In genomic region chr16:12899529-12900168, GRCh38 we compare ENCODE assay signal across 25 cellular contexts. TPM values are rescaled to one million over a fixed set of nuclear protein-coding genes. Genes with fewer than 3 reads are reported as not detected.
DNase-seq lines count a peak whose midpoint lies in the region; ATAC-seq, FAIRE-seq and TF ChIP-seq lines count a peak whose summit lies in the region.
"Had no signal": no experiment of that assay in that cellular context is flagged by ENCODE, and none has a peak within 500 bp of the region (broad histone marks: within the 10 kb centered on the region; RNA-seq: fewer than 3 reads in every experiment).

No MANE protein-coding gene starts in this region.

- no peak overlapping the region for H3K4me2 ChIP-seq in astrocyte (ENCODE audit: low read length)

- H3K4me1 Mint-ChIP-seq in Calu3 (ENCODE audit: low read depth, unreplicated experiment) = no peaks in the 10 kb centered on the region
- peaks cover 14% of the 10 kb centered on the region for H3K4me1 Mint-ChIP-seq in astrocyte (ENCODE audit: low read depth, unreplicated experiment)
- H3K4me1 Mint-ChIP-seq: activated naive CD4-positive, alpha-beta T cell treated with anti-CD3 and anti-CD28 coated beads, Interleukin-2, amount 50 U/mL, for 24 hours; stimulated activated effector memory CD8-positive, alpha-beta T cell treated with anti-CD3 and anti-CD28 coated beads, Interleukin-12 subunit alpha, Interleukin-12 subunit beta, amount 100 ng/mL, for 72 hours had no signal

- no peak for FAIRE-seq in astrocyte (lab: Jason Lieb, UNC)
- FAIRE-seq: GM12892, small intestine had no signal

- H3K36me3 Mint-ChIP-seq in Calu3 (ENCODE audit: insufficient read depth, unreplicated experiment) (no peaks in the 10 kb centered on the region), astrocyte (ENCODE audit: low read depth, unreplicated experiment) (no peaks in the 10 kb centered on the region)
- H3K36me3 Mint-ChIP-seq: activated naive CD4-positive, alpha-beta T cell treated with anti-CD3 and anti-CD28 coated beads, Interleukin-2, amount 50 U/mL, for 24 hours; stimulated activated effector memory CD8-positive, alpha-beta T cell treated with anti-CD3 and anti-CD28 coated beads, Interleukin-12 subunit alpha, Interleukin-12 subunit beta, amount 100 ng/mL, for 72 hours had no signal

- H3K9me3 Mint-ChIP-seq in Calu3 (ENCODE audit: low read depth, unreplicated experiment) = no peaks in the 10 kb centered on the region
- no peaks in the 10 kb centered on the region for H3K9me3 Mint-ChIP-seq in astrocyte (ENCODE audit: unreplicated experiment)
- H3K9me3 Mint-ChIP-seq: activated naive CD4-positive, alpha-beta T cell treated with anti-CD3 and anti-CD28 coated beads, Interleukin-2, amount 50 U/mL, for 24 hours; activated T-helper 1 cell treated with anti-CD3 and anti-CD28 coated beads, Interleukin-12 subunit alpha, Interleukin-12 subunit beta, Interleukin-2, Interleukin-4 antibody, amounts not matched to agents 30 ng/mL and 10 ng/mL and 1 ng/mL, durations not matched to agents 14 hours and 24 hours and 36 hours; stimulated activated effector memory CD8-positive, alpha-beta T cell treated with anti-CD3 and anti-CD28 coated beads, Interleukin-12 subunit alpha, Interleukin-12 subunit beta, amount 100 ng/mL, for 72 hours had no signal

- peaks cover 4% of the 10 kb centered on the region for H3K4me1 ChIP-seq in astrocyte (ENCODE audit: insufficient read depth, low read length)
- H3K4me1 ChIP-seq: HAP-1 had no signal

- H3K27me3 Mint-ChIP-seq in Calu3 (ENCODE audit: unreplicated experiment) (peaks cover 3% of the 10 kb centered on the region), astrocyte (ENCODE audit: low read depth, unreplicated experiment) (no peaks in the 10 kb centered on the region)

- no peak overlapping the region for H2AFZ ChIP-seq in astrocyte (ENCODE audit: low read depth, low read length)

- peak; percentile 36 for DNase-seq in Calu3
- peak; percentile 16 for DNase-seq in HuH-7.5 (ENCODE audit: low spot score)
- no peak for DNase-seq in astrocyte (ENCODE audit: low read depth)
- peak; percentile 74 for DNase-seq in islet precursor cell
- no peak for DNase-seq in HK-2 (ENCODE audit: unreplicated experiment)
- DNase-seq in midbrain (lab: John Stamatoyannopoulos, UW) = no peak
- DNase-seq in GM19240 (ENCODE audit: insufficient read length, low spot score) = no peak
- DNase-seq: activated CD4-positive, alpha-beta T cell treated with anti-CD3 and anti-CD28 coated beads, Interleukin-2, amount 50 U/mL, for 4 hours; C1 segment of cervical spinal cord; IMR-90; left colon; mesenchymal stem cell; NCI-H1105 treated with DMSO at 0.1 percent for 48 hours; NCI-H2107; NCI-H524 treated with DMSO at 0.1 percent for 48 hours; RPMI8226; small intestine had no signal

- H3K36me3 ChIP-seq in astrocyte (ENCODE audit: insufficient read depth, low read length) = no peaks in the 10 kb centered on the region
- H3K36me3 ChIP-seq: HAP-1, vagina had no signal

- no peaks in the 10 kb centered on the region for H3K79me2 ChIP-seq in astrocyte (ENCODE audit: insufficient read depth, low read length)

- no peak overlapping the region for H3K9ac ChIP-seq in astrocyte (ENCODE audit: low read length)

- H3K27ac Mint-ChIP-seq in Calu3 (ENCODE audit: unreplicated experiment) (no peak overlapping the region), astrocyte (ENCODE audit: unreplicated experiment) (peak overlapping the region; percentile 26)
- H3K27ac Mint-ChIP-seq: activated naive CD4-positive, alpha-beta T cell treated with anti-CD3 and anti-CD28 coated beads, Interleukin-2, amount 50 U/mL, for 24 hours; activated T-helper 1 cell treated with anti-CD3 and anti-CD28 coated beads, Interleukin-12 subunit alpha, Interleukin-12 subunit beta, Interleukin-2, Interleukin-4 antibody, amounts not matched to agents 30 ng/mL and 10 ng/mL and 1 ng/mL, durations not matched to agents 14 hours and 24 hours and 36 hours; stimulated activated effector memory CD8-positive, alpha-beta T cell treated with anti-CD3 and anti-CD28 coated beads, Interleukin-12 subunit alpha, Interleukin-12 subunit beta, amount 100 ng/mL, for 72 hours had no signal

- no TSS peak for BruUV-seq in Calu3 (replicated peaks; lab: Mats Ljungman, UMichigan)

- H4K20me1 ChIP-seq in astrocyte (ENCODE audit: insufficient read depth, low read length) = no peaks in the 10 kb centered on the region

- H3K9me3 ChIP-seq in astrocyte (ENCODE audit: insufficient read depth, low read depth, low read length) = no peaks in the 10 kb centered on the region
- H3K9me3 ChIP-seq: HAP-1, vagina had no signal

- H3K4me3 ChIP-seq in astrocyte (ENCODE audit: insufficient read depth, low read depth, low read length) = no peak overlapping the region
- H3K4me3 ChIP-seq: HAP-1, vagina had no signal

- CTCF ChIA-PET in Calu3 (lab: Charles Lee) = interaction anchor here (0.6 kb wide), 1 partner anchor 52 kb away, joined by 3 read pairs; no protein-coding TSS in a partner anchor

- TF ChIP-seq CTCF in Calu3 (IDR thresholded peaks at IDR 0.05; ENCODE audit: unreplicated experiment) (no peak), astrocyte (IDR thresholded peaks at IDR 0.05; ENCODE audit: insufficient read depth, low read depth, low read length) (no peak)

- H3K4me3 Mint-ChIP-seq in Calu3 (ENCODE audit: low read depth, unreplicated experiment) (no peak overlapping the region), astrocyte (ENCODE audit: unreplicated experiment) (peak overlapping the region; percentile 82)
- H3K4me3 Mint-ChIP-seq: activated T-helper 1 cell treated with anti-CD3 and anti-CD28 coated beads, Interleukin-12 subunit alpha, Interleukin-12 subunit beta, Interleukin-2, Interleukin-4 antibody, amounts not matched to agents 30 ng/mL and 10 ng/mL and 1 ng/mL, durations not matched to agents 14 hours and 24 hours and 36 hours; stimulated activated effector memory CD8-positive, alpha-beta T cell treated with anti-CD3 and anti-CD28 coated beads, Interleukin-12 subunit alpha, Interleukin-12 subunit beta, amount 100 ng/mL, for 72 hours had no signal

- no peak overlapping the region for H3K27ac ChIP-seq in astrocyte (ENCODE audit: low read depth, low read length)
- H3K27ac ChIP-seq: vagina had no signal

- intact Hi-C loops in Calu3 (cut with micrococcal nuclease; ENCODE audit: unreplicated experiment) = no loop called here

- H3K27me3 ChIP-seq in astrocyte (ENCODE audit: insufficient read depth, low read length) = peaks cover 45% of the 10 kb centered on the region

- ATAC-seq in HG03378 (IDR thresholded peaks at IDR 0.05; ENCODE audit: unreplicated experiment) = no peak
- ATAC-seq: left colon; stimulated activated effector memory CD8-positive, alpha-beta T cell treated with anti-CD3 and anti-CD28 coated beads, Interleukin-12 subunit alpha, Interleukin-12 subunit beta, amount 100 ng/mL, for 72 hours had no signal

RNA-seq across cellular contexts. Expression of gene SHISA9, which starts 1.7 kb away (rescaled TPM):
- total RNA-seq in Calu3 (2022) = not detected in 2 replicates
- 51.2 and 73.0 TPM in 2 replicates for total RNA-seq in astrocyte
- total RNA-seq: dermis microvascular lymphatic vessel endothelial cell had no signal

Comparison
In these comparisons a context has a peak if more than half of its experiments do, and no peak if none do; other contexts are left out.
1. DNase-seq: peak in Calu3 (single experiment), HuH-7.5 (single experiment) and islet precursor cell (single experiment); none in astrocyte (single experiment), HK-2 (single experiment), midbrain (single experiment) and GM19240 (single experiment).
2. RNA of gene SHISA9, which starts 1.7 kb away (total RNA-seq): 51.2 to 73.0 TPM in astrocyte; not detected in Calu3; every median in the first group is over 10 times any median in the second.